In the genomic region with DNA sequence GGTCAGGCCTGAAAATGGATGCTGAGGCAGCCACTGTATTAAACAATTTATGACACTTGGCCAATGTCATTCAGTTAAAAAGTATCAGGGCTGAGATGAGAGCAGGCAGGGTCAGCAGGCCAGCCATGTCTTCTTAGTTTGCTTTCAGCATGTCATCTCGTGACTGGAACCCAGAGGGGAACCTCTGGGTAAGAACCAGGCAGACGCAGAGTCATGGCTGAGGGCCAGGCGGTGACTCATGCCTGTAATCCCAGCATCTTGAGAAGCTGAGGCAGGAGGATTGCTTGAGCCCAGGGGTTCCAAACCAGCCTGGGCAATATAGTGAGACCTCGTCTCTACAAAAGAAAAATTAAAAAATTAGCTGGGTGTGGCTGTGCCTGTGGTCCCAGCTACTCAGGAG, we compare ENCODE assay signal across 10 cellular contexts. TPM values are rescaled to one million over a fixed set of nuclear protein-coding genes. Genes with fewer than 3 reads are reported as not detected.
DNase-seq lines count a peak whose midpoint lies in the region; ATAC-seq and TF ChIP-seq lines count a peak whose summit lies in the region.
"Had no signal": no experiment of that assay in that cellular context is flagged by ENCODE, and none has a peak within 500 bp of the region (broad histone marks: within the 10 kb centered on the region; RNA-seq: fewer than 3 reads in every experiment).

No MANE protein-coding gene starts in this region.

- DNase-seq in BE2C, result peak; percentile 57
- DNase-seq in MV-4-11 (lab: John Stamatoyannopoulos, UW), result peak; percentile 90
- peak; percentile 78 for DNase-seq in colonic mucosa
- DNase-seq in mucosa of descending colon, result peak; percentile 74 to 83 (median 78)
- DNase-seq in HuH-7 (ENCODE audit: low spot score), result no peak
- no peak for DNase-seq in NCI-H2107 treated with DMSO at 0.1 percent for 48 hours (lab: John Stamatoyannopoulos, UW; ENCODE audit: unreplicated experiment)
- no peak for DNase-seq in G401 (ENCODE audit: low spot score)
- DNase-seq: activated CD4-positive, alpha-beta T cell treated with anti-CD3 and anti-CD28 coated beads, Interleukin-2, amount 50 U/mL, for 1 hour had no signal

- H3K27ac ChIP-seq in colonic mucosa, result no peak overlapping the region

- H3K4me1 ChIP-seq in BE2C (no peaks in the 10 kb centered on the region; the same call in 1 of the 2 replicates), colonic mucosa (no peaks in the 10 kb centered on the region), mucosa of descending colon (ENCODE audit: low read depth) (no peaks in the 10 kb centered on the region)

- H3K36me3 ChIP-seq in BE2C, result no peaks in the 10 kb centered on the region
- no peaks in the 10 kb centered on the region for H3K36me3 ChIP-seq in colonic mucosa
- no peaks in the 10 kb centered on the region for H3K36me3 ChIP-seq in mucosa of descending colon (ENCODE audit: low read depth)

- ATAC-seq in mucosa of descending colon (no peak), GM18511 (IDR thresholded peaks at IDR 0.05; ENCODE audit: unreplicated experiment) (no peak)

- intact Hi-C loops in colonic mucosa (cut with DNase I), result no loop called here
- intact Hi-C loops in mucosa of descending colon (cut with DNase I, micrococcal nuclease), result no loop called here

- H3K4me3 ChIP-seq in BE2C (ENCODE audit: low read depth, low read length) (no peak overlapping the region), colonic mucosa (no peak overlapping the region), mucosa of descending colon (no peak overlapping the region)

- H3K9ac ChIP-seq in colonic mucosa (ENCODE audit: low read depth in 2 of 2, low read length in 2 of 2), result no peak overlapping the region

- H3K27me3 ChIP-seq in BE2C (no peaks in the 10 kb centered on the region), colonic mucosa (no peaks in the 10 kb centered on the region)

- TF ChIP-seq CTCF in BE2C (IDR thresholded peaks at IDR 0.05; ENCODE audit: low read depth, low read length) (no peak), colonic mucosa (IDR thresholded peaks at IDR 0.05) (no peak), mucosa of descending colon (IDR thresholded peaks at IDR 0.05) (no peak)

- in situ Hi-C loops in G401 (cut with HindIII; ENCODE audit: low sequenced_read_pairs), result no loop called here

- H3K9me3 ChIP-seq in BE2C (no peaks in the 10 kb centered on the region), colonic mucosa (no peaks in the 10 kb centered on the region), mucosa of descending colon (no peaks in the 10 kb centered on the region)

RNA-seq across cellular contexts. Expression of gene BCL2L10, which starts 11.8 kb away (rescaled TPM):
- not detected for polyA plus RNA-seq in BE2C (2012; ENCODE audit: insufficient read depth, insufficient read length, low read depth)
- total RNA-seq in colonic mucosa, result 1 to 10 TPM in 1 of 2 donors, under 1 TPM in 1; 0.77 to 2.1 TPM
- total RNA-seq in mucosa of descending colon, result 1 to 10 TPM; 1.3 to 2.8 (median 2.4) TPM
- total RNA-seq in G401 (2014; rRNA removed; shearing (Covaris generic)), result not detected in 2 replicates
- total RNA-seq: glomerular endothelial cell had no signal

Comparison
In these comparisons a context has a peak if more than half of its experiments do, and no peak if none do; other contexts are left out.
1. DNase-seq: peak in BE2C (single experiment), MV-4-11 (single experiment), colonic mucosa (single experiment) and mucosa of descending colon (3 of 3); none in HuH-7 (single experiment), NCI-H2107 treated with DMSO at 0.1 percent for 48 hours (single experiment) and G401 (single experiment).